Comparison of ENCODE assay signal across 1 cellular context in genomic region chr9:68778635-68779034, GRCh38.
TF ChIP-seq lines count a peak whose summit lies in the region.

No MANE protein-coding gene starts in this region.

TF ChIP-seq in K562, 482 proteins besides CTCF, POLR2A, EP300 and RAD21 (continued from another document):
- TF ChIP-seq, protein P1, sequence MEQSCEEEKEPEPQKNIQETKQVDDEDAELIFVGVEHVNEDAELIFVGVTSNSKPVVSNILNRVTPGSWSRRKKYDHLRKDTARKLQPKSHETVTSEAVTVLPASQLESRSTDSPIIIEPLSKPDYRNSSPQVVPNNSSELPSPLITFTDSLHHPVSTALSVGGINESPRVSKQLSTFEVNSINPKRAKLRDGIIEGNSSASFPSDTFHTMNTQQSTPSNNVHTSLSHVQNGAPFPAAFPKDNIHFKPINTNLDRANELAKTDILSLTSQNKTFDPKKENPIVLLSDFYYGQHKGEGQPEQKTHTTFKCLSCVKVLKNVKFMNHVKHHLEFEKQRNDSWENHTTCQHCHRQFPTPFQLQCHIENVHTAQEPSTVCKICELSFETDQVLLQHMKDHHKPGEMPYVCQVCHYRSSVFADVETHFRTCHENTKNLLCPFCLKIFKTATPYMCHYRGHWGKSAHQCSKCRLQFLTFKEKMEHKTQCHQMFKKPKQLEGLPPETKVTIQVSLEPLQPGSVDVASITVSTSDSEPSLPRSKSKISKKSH (CRISPR knock-in tag; IDR thresholded peaks at IDR 0.05) = no peak
- TF ChIP-seq ID3 (CRISPR knock-in tag; IDR thresholded peaks at IDR 0.05) (no peak), ID3 (tag; IDR thresholded peaks at IDR 0.05) (no peak), GTF2E2 (tag; IDR thresholded peaks at IDR 0.05) (no peak), ZKSCAN3 (CRISPR knock-in tag; IDR thresholded peaks at IDR 0.05) (no peak), ZNF133 (CRISPR knock-in tag; IDR thresholded peaks at IDR 0.05) (no peak), BCOR (IDR thresholded peaks at IDR 0.05) (no peak), NBN (IDR thresholded peaks at IDR 0.05; ENCODE audit: low read depth) (no peak), ZNF12 (CRISPR knock-in tag; IDR thresholded peaks at IDR 0.05) (no peak), NFYB (IDR thresholded peaks at IDR 0.05; ENCODE audit: extremely low read depth, insufficient read length) (no peak), LEF1 (IDR thresholded peaks at IDR 0.05) (no peak), PREB (CRISPR knock-in tag; IDR thresholded peaks at IDR 0.05) (no peak), ZEB2 (IDR thresholded peaks at IDR 0.05) (no peak), TAL1 (IDR thresholded peaks at IDR 0.05) (no peak)
- TF ChIP-seq, protein P2, sequence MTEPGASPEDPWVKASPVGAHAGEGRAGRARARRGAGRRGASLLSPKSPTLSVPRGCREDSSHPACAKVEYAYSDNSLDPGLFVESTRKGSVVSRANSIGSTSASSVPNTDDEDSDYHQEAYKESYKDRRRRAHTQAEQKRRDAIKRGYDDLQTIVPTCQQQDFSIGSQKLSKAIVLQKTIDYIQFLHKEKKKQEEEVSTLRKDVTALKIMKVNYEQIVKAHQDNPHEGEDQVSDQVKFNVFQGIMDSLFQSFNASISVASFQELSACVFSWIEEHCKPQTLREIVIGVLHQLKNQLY (CRISPR knock-in tag; conservative IDR thresholded peaks at IDR 0.05) = no peak
